1 cellular context compared by ENCODE assay signal in the genomic region with DNA sequence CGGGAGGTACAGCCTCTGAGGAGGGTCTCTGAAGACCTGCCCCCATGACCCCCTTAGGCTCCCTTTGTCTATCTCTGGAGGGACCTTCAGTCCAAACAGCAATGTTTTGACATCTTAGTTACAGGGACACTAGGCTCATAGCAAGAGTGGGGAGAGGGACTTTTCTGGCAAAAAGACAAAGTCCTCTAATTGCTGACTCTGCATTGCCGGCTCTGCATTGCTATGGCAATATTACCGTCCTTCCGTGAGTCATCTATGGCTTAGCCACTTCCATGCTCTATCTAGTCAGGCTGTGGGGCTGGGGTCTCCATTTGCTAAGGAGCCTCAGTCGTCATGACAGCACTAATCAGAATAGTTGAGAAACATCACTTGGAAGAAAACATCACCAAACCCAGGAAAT.
TF ChIP-seq lines count a peak whose summit lies in the region.

No MANE protein-coding gene starts in this region.

TF ChIP-seq in A549, 52 proteins besides CTCF, POLR2A, EP300 and RAD21 (continued from another document):
- TF ChIP-seq, protein P1, sequence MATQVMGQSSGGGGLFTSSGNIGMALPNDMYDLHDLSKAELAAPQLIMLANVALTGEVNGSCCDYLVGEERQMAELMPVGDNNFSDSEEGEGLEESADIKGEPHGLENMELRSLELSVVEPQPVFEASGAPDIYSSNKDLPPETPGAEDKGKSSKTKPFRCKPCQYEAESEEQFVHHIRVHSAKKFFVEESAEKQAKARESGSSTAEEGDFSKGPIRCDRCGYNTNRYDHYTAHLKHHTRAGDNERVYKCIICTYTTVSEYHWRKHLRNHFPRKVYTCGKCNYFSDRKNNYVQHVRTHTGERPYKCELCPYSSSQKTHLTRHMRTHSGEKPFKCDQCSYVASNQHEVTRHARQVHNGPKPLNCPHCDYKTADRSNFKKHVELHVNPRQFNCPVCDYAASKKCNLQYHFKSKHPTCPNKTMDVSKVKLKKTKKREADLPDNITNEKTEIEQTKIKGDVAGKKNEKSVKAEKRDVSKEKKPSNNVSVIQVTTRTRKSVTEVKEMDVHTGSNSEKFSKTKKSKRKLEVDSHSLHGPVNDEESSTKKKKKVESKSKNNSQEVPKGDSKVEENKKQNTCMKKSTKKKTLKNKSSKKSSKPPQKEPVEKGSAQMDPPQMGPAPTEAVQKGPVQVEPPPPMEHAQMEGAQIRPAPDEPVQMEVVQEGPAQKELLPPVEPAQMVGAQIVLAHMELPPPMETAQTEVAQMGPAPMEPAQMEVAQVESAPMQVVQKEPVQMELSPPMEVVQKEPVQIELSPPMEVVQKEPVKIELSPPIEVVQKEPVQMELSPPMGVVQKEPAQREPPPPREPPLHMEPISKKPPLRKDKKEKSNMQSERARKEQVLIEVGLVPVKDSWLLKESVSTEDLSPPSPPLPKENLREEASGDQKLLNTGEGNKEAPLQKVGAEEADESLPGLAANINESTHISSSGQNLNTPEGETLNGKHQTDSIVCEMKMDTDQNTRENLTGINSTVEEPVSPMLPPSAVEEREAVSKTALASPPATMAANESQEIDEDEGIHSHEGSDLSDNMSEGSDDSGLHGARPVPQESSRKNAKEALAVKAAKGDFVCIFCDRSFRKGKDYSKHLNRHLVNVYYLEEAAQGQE (IDR thresholded peaks at IDR 0.05) = no peak
TF ChIP-seq in A549: peak in this region for 1.
